Comparison of ENCODE assay signal across 9 cellular contexts in the genomic region with DNA sequence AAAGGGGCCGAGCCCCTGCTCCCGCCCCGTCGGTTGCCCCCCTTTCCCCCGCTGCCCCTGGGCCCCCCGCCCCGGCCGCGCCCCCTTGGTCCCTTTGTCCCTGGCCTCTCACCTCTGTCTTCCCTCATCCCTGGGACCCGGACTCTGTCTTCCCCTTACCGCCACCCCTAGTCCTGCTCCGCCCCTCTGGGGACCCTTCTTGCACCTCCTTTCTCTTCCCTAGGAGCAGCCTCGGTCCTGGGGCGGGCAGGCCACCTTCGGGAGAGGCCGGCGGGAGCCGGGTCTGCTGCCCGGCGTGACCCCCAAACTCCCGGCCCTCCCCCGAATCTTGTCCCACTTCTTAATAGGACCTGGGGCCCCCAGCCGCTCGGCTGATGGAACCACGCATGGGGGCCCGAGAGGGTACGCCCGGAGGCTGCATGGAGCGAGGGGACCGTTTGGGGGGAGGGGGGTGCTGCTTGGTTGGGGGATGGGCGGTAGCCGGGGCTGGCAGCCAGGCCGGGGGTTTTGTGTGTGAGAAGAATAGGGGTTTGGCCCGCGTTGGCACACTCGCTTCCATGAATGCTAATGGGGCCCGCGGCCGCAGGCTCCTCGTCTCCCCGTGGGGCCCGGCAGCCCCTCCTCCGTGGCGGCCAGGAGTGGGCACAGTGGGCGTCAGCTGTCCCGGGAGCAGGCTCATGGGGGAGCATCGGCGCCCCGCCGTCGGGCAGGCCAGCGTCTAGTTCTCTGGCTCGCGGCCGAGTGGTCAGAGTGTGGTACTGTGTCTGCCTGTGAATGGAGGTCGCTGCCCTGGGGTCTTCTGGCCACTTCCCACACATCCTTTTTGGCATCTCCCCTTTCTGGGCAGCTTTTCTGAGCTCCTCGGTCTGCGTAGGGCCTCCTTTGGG. TPM values are rescaled to one million over a fixed set of nuclear protein-coding genes. Genes with fewer than 3 reads are reported as not detected.
DNase-seq lines count a peak whose midpoint lies in the region; ATAC-seq, FAIRE-seq and TF ChIP-seq lines count a peak whose summit lies in the region.
"Had no signal": no experiment of that assay in that cellular context is flagged by ENCODE, and none has a peak within 500 bp of the region (broad histone marks: within the 10 kb centered on the region; RNA-seq: fewer than 3 reads in every experiment).

No MANE protein-coding gene starts in this region.

- H4K20me1 ChIP-seq in PC-9 (ENCODE audit: insufficient read depth) = no peaks in the 10 kb centered on the region

- WGBS in prostate gland = 16% methylated on average over 25 of the region's 58 CpGs

- H3K9me2 ChIP-seq in PC-9 (ENCODE audit: insufficient read depth) = no peaks in the 10 kb centered on the region

- H3K4me2 ChIP-seq in PC-9 = peak overlapping the region; percentile 80

- H3K9me3 ChIP-seq in ES-I3 (ENCODE audit: control insufficient read depth, insufficient read depth, low read length) (no peaks in the 10 kb centered on the region), PC-9 (ENCODE audit: insufficient read depth, low read depth) (no peaks in the 10 kb centered on the region), prostate gland (no peaks in the 10 kb centered on the region), uterus (no peaks in the 10 kb centered on the region)

- peaks cover 13% of the 10 kb centered on the region; the same call in 1 of the 2 replicates for H3K4me1 ChIP-seq in ES-I3 (ENCODE audit: insufficient read depth, low read length)
- no peaks in the 10 kb centered on the region for H3K4me1 ChIP-seq in PC-9 (replicated peaks; ENCODE audit: insufficient read depth)
- peaks cover 4% of the 10 kb centered on the region for H3K4me1 ChIP-seq in prostate gland (replicated peaks)
- peaks cover 0 to 11% of the 10 kb centered on the region in 2 donors for H3K4me1 ChIP-seq in uterus

- ATAC-seq in HG03432 (IDR thresholded peaks at IDR 0.05; ENCODE audit: unreplicated experiment) = no peak

- no peaks in the 10 kb centered on the region for H3K79me2 ChIP-seq in PC-9 (ENCODE audit: low read depth)

- DNase-seq in PC-9 = no peak
- DNase-seq in frontal cortex (ENCODE audit: low spot score in 2 of 2) = peak; percentile 66 to 69
- no peak for DNase-seq in prostate gland (ENCODE audit: low spot score)
- DNase-seq in GOT3 (lab: John Stamatoyannopoulos, UW) = no peak
- DNase-seq in HuH-7.5 (ENCODE audit: low spot score) = no peak
- DNase-seq in uterus = no peak
- DNase-seq: KBM-7 had no signal

- no TSS peak for BruUV-seq in PC-9 (replicated peaks; lab: Mats Ljungman, UMichigan)

- POLR2A ChIA-PET in PC-9 (lab: Charles Lee; ENCODE audit: unreplicated experiment) = no interaction called here

- no peak overlapping the region for H3K27ac ChIP-seq in PC-9
- no peak overlapping the region for H3K27ac ChIP-seq in prostate gland
- H3K27ac ChIP-seq in uterus = no peak overlapping the region

- H3K9ac ChIP-seq in ES-I3 (ENCODE audit: low read depth, low read length) = peak overlapping the region; percentile 74

- H2AFZ ChIP-seq in PC-9 = no peak overlapping the region

- no peak for TF ChIP-seq POLR2A in prostate gland (IDR thresholded peaks at IDR 0.05)
- TF ChIP-seq POLR2A in uterus (IDR thresholded peaks at IDR 0.05) = no peak

- TF ChIP-seq CTCF in PC-9 (conservative IDR thresholded peaks at IDR 0.05) (no peak), prostate gland (IDR thresholded peaks at IDR 0.05) (no peak), uterus (IDR thresholded peaks at IDR 0.05) (no peak)

- peaks cover 6% of the 10 kb centered on the region; the same call in 1 of the 2 replicates for H3F3A ChIP-seq in PC-9 (ENCODE audit: insufficient read depth, low read depth)

- H3K36me3 ChIP-seq in ES-I3 (ENCODE audit: insufficient read depth, low read length) (no peaks in the 10 kb centered on the region), PC-9 (ENCODE audit: low read depth) (no peaks in the 10 kb centered on the region), prostate gland (no peaks in the 10 kb centered on the region), uterus (no peaks in the 10 kb centered on the region)

- CTCF ChIA-PET in PC-9 (lab: Charles Lee) = no interaction called here

- FAIRE-seq in frontal cortex (lab: Jason Lieb, UNC) = no peak

- peak overlapping the region; percentile 51; the same call in 1 of the 2 replicates for H3K4me3 ChIP-seq in PC-9
- H3K4me3 ChIP-seq in prostate gland = peak overlapping the region; percentile 33 to 41
- H3K4me3 ChIP-seq in uterus = peak overlapping the region in 1 of 2 donors; percentile 31

- intact Hi-C loops in PC-9 (cut with micrococcal nuclease; ENCODE audit: unreplicated experiment) = no loop called here
- intact Hi-C loops in prostate gland (cut with DNase I) = no loop called here
- intact Hi-C loops in uterus (cut with DNase I; ENCODE audit: low total_unique reads) = no loop called here

- H3K27me3 ChIP-seq in PC-9 (ENCODE audit: insufficient read depth, low read depth) (no peaks in the 10 kb centered on the region), prostate gland (replicated peaks; ENCODE audit: insufficient read depth) (no peaks in the 10 kb centered on the region), uterus (peaks cover 17 to 18% of the 10 kb centered on the region in 2 donors)

RNA-seq across cellular contexts. Expression of a gene that starts 1.0 kb away (rescaled TPM):
- total RNA-seq in PC-9 (2021) (0.96 and 1.7 TPM in 2 replicates), frontal cortex (6.1 TPM), prostate gland (1 to 10 TPM; 3.5 TPM), uterus (1 to 10 TPM in 3 of 4 donors, under 1 TPM in 1; under 0.01 to 5.1 (median 2.2) TPM)

Comparison
In these comparisons a context has a peak if more than half of its experiments do, and no peak if none do; other contexts are left out.
1. DNase-seq: peak in frontal cortex (2 of 2); none in PC-9 (0 of 2), prostate gland (single experiment), GOT3 (single experiment), HuH-7.5 (single experiment) and uterus (0 of 2).